2 cellular contexts compared by ENCODE assay signal in genomic region chr2:240577281-240578109, GRCh38.
TF ChIP-seq lines count a peak whose summit lies in the region.

No MANE protein-coding gene starts in this region.

TF ChIP-seq in HEK293, 187 proteins besides CTCF, POLR2A, EP300 and RAD21:
- TF ChIP-seq GLIS2 (tag by site-specific recombination; IDR thresholded peaks at IDR 0.05) (0 out of 2 replicates have a peak, but pooled peaks have one; percentile 33), ZNF292 (tag by site-specific recombination; IDR thresholded peaks at IDR 0.05; ENCODE audit: borderline replicate concordance, low read depth) (no peak)

TF ChIP-seq in GM12878, 131 proteins besides CTCF, POLR2A, EP300 and RAD21:
- TF ChIP-seq POLR2AphosphoS2 (IDR thresholded peaks at IDR 0.05; ENCODE audit: low read depth, low read length) (no peak), REST (IDR thresholded peaks at IDR 0.05; ENCODE audit: low read depth, low read length) (no peak), STAT1 (conservative IDR thresholded peaks at IDR 0.05) (no peak)
